In genomic region chr17:56786989-56787482, GRCh38 we compare ENCODE assay signal across 8 cellular contexts. TPM values are rescaled to one million over a fixed set of nuclear protein-coding genes. Genes with fewer than 3 reads are reported as not detected.
A peak's percentile ranks its signal among the peaks of the same experiment; 100 is the strongest.
DNase-seq lines count a peak whose midpoint lies in the region; ATAC-seq and FAIRE-seq lines count a peak whose summit lies in the region.

No MANE protein-coding gene starts in this region.

- no peaks in the 10 kb centered on the region for H3K27me3 ChIP-seq in CD4-positive, alpha-beta memory T cell (ENCODE audit: insufficient read depth, low read length)

- peak in 2 of 5 donors; percentile 7 to 61 for DNase-seq in CD4-positive, alpha-beta memory T cell
- DNase-seq in HTR-8/SVneo (ENCODE audit: insufficient read length, low spot score): peak; percentile 88
- DNase-seq in activated CD4-positive, alpha-beta T cell treated with anti-CD3 and anti-CD28 coated beads for 24 hours (ENCODE audit: low read depth in 2 of 2): peak; percentile 23 to 40
- DNase-seq in epithelial cell of prostate (ENCODE audit: low read depth, low spot score): peak; percentile 97
- DNase-seq in stimulated activated CD4-positive, alpha-beta T cell treated with anti-CD3 and anti-CD28 coated beads, Interleukin-15, amount 100 ng/mL, for 1 hour (ENCODE audit: low read depth in 1 of 2, low spot score in 1 of 2): peak; percentile 5 to 9
- DNase-seq in NCI-H1417 treated with DMSO at 0.1 percent for 48 hours (lab: John Stamatoyannopoulos, UW): no peak
- DNase-seq in iPS-NIHi7 (ENCODE audit: extremely low spot score): no peak

- peaks cover 0 to under 1% (median 0%) of the 10 kb centered on the region in 8 donors for H3K9me3 Mint-ChIP-seq in CD4-positive, alpha-beta memory T cell

- H3K27me3 Mint-ChIP-seq in CD4-positive, alpha-beta memory T cell: peaks cover 0 to 2% of the 10 kb centered on the region in 2 donors

- peak overlapping the region in 6 of 8 donors; percentile 5 to 59 (median 20) for H3K4me3 Mint-ChIP-seq in CD4-positive, alpha-beta memory T cell

- FAIRE-seq in HTR-8/SVneo (lab: Jason Lieb, UNC): peak; percentile 98

- H3K36me3 ChIP-seq in CD4-positive, alpha-beta memory T cell (ENCODE audit: insufficient read depth, low read length): no peaks in the 10 kb centered on the region

- no peak overlapping the region for H3K4me3 ChIP-seq in CD4-positive, alpha-beta memory T cell (ENCODE audit: low read length in 2 of 2)

- POLR2A ChIA-PET in CD4-positive, alpha-beta memory T cell (lab: Charles Lee; ENCODE audit: partially characterized antibody): no interaction called here

- H3K4me1 ChIP-seq in CD4-positive, alpha-beta memory T cell (ENCODE audit: insufficient read depth, low read length): peaks cover 7% of the 10 kb centered on the region

- CTCF ChIA-PET in CD4-positive, alpha-beta memory T cell (lab: Charles Lee; ENCODE audit: partially characterized antibody): no interaction called here

- H3K9me3 ChIP-seq in CD4-positive, alpha-beta memory T cell (ENCODE audit: control insufficient read depth in 1 of 2, low read length in 2 of 2): no peaks in the 10 kb centered on the region

- intact Hi-C loops in CD4-positive, alpha-beta memory T cell (cut with micrococcal nuclease): no loop called here

- peaks cover 2% of the 10 kb centered on the region in 2 donors for H3K36me3 Mint-ChIP-seq in CD4-positive, alpha-beta memory T cell

- no peak overlapping the region for H3K27ac ChIP-seq in CD4-positive, alpha-beta memory T cell (ENCODE audit: low read depth, low read length)
- peak overlapping the region; percentile 94 for H3K27ac ChIP-seq in epithelial cell of prostate

- peaks cover 7 to 13% (median 10%) of the 10 kb centered on the region in 4 donors for H3K4me1 Mint-ChIP-seq in CD4-positive, alpha-beta memory T cell

- peak overlapping the region in 5 of 7 donors; percentile 15 to 77 (median 33) for H3K27ac Mint-ChIP-seq in CD4-positive, alpha-beta memory T cell

- peak; percentile 82 for ATAC-seq in GM21528 (IDR thresholded peaks at IDR 0.05; ENCODE audit: low FRiP score, unreplicated experiment)

RNA-seq across cellular contexts. Expression of gene C17orf67, which starts 46.7 kb away (rescaled TPM):
- total RNA-seq in CD4-positive, alpha-beta memory T cell: 10 to 100 TPM in 1 of 2 experiments, 1 to 10 TPM in 1; 9.5 to 11.2 TPM
- polyA plus RNA-seq in CD4-positive, alpha-beta memory T cell: 1 to 10 TPM in 1 of 2 donors, under 1 TPM in 1; 0.81 to 2.9 TPM

RNA-seq across cellular contexts. Expression of gene DGKE, which starts 46.9 kb away (rescaled TPM):
- total RNA-seq in CD4-positive, alpha-beta memory T cell: 10 to 100 TPM; 36.7 to 37.7 TPM
- 1 to 10 TPM; 4.3 to 7.2 TPM for polyA plus RNA-seq in CD4-positive, alpha-beta memory T cell

Comparison
In these comparisons a context has a peak if more than half of its experiments do, and no peak if none do; other contexts are left out.
1. DNase-seq: peak in HTR-8/SVneo (single experiment), activated CD4-positive, alpha-beta T cell treated with anti-CD3 and anti-CD28 coated beads for 24 hours (2 of 2), epithelial cell of prostate (single experiment) and stimulated activated CD4-positive, alpha-beta T cell treated with anti-CD3 and anti-CD28 coated beads, Interleukin-15, amount 100 ng/mL, for 1 hour (2 of 2); none in NCI-H1417 treated with DMSO at 0.1 percent for 48 hours (single experiment) and iPS-NIHi7 (single experiment).